23 cellular contexts compared by ENCODE assay signal in genomic region chr3:41127414-41127813, GRCh38.
"Had no signal": no experiment of that assay in that cellular context is flagged by ENCODE, and none has a peak within 500 bp of the region (broad histone marks: within the 10 kb centered on the region; RNA-seq: fewer than 3 reads in every experiment).

No MANE protein-coding gene starts in this region.

- DNase-seq: naive thymus-derived CD8-positive, alpha-beta T cell; nephron progenitor cell; nucleus accumbens; pancreas; psoas muscle; right cardiac atrium; right lobe of liver; sigmoid colon; small intestine; stimulated activated CD4-positive, alpha-beta T cell treated with anti-CD3 and anti-CD28 coated beads, Interleukin-15, amount 100 ng/mL, for 24 hours; stimulated activated CD4-positive, alpha-beta T cell treated with anti-CD3 and anti-CD28 coated beads, Interleukin-4, amount 100 ng/mL, for 1 hour; stimulated activated CD4-positive, alpha-beta T cell treated with anti-CD3 and anti-CD28 coated beads, Interleukin-4, amount 100 ng/mL, for 4 hours; stimulated activated CD8-positive, alpha-beta memory T cell treated with anti-CD3 and anti-CD28 coated beads, Interleukin-4, amount 100 ng/mL, for 48 hours; stimulated activated naive CD4-positive, alpha-beta T cell; stimulated activated naive CD8-positive, alpha-beta T cell treated with anti-CD3 and anti-CD28 coated beads, Interleukin-15, amount 100 ng/mL, for 72 hours; stimulated activated naive CD8-positive, alpha-beta T cell treated with anti-CD3 and anti-CD28 coated beads, Interleukin-15, Interleukin-2, amounts not matched to agents 100 U/mL and 50 U/mL, for 24 hours; testis; tibial artery; transverse colon; upper lobe of right lung; uterus had no signal

- H3K27ac ChIP-seq: neutrophil, pancreas, psoas muscle, right lobe of liver, sigmoid colon, suprapubic skin, testis, tibial artery, transverse colon, upper lobe of right lung, uterus had no signal
